ENCODE assay signal across 2 cellular contexts in genomic region chr16:78444-79145, GRCh38.
TF ChIP-seq lines count a peak whose summit lies in the region.

No MANE protein-coding gene starts in this region.

TF ChIP-seq in HEK293T, 16 proteins besides CTCF, POLR2A, EP300 and RAD21:
- TF ChIP-seq LEF1 (IDR thresholded peaks at IDR 0.05; ENCODE audit: borderline replicate concordance) (no peak), CTBP1 (IDR thresholded peaks at IDR 0.05; ENCODE audit: borderline replicate concordance) (no peak), ARNT (IDR thresholded peaks at IDR 0.05) (no peak), ELF4 (IDR thresholded peaks at IDR 0.05) (no peak), FOXM1 (IDR thresholded peaks at IDR 0.05; ENCODE audit: borderline replicate concordance) (no peak), FOXK2 (IDR thresholded peaks at IDR 0.05) (no peak), NFRKB (IDR thresholded peaks at IDR 0.05) (no peak), SUZ12 (IDR thresholded peaks at IDR 0.05) (no peak), L3MBTL2 (conservative IDR thresholded peaks at IDR 0.05) (no peak), SP1 (IDR thresholded peaks at IDR 0.05) (no peak), TARDBP (IDR thresholded peaks at IDR 0.05) (no peak), HDGF (IDR thresholded peaks at IDR 0.05; ENCODE audit: borderline replicate concordance) (no peak), ZNF384 (IDR thresholded peaks at IDR 0.05) (no peak)
- TF ChIP-seq, protein P1, sequence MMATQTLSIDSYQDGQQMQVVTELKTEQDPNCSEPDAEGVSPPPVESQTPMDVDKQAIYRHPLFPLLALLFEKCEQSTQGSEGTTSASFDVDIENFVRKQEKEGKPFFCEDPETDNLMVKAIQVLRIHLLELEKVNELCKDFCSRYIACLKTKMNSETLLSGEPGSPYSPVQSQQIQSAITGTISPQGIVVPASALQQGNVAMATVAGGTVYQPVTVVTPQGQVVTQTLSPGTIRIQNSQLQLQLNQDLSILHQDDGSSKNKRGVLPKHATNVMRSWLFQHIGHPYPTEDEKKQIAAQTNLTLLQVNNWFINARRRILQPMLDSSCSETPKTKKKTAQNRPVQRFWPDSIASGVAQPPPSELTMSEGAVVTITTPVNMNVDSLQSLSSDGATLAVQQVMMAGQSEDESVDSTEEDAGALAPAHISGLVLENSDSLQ (IDR thresholded peaks at IDR 0.05): no peak

TF ChIP-seq in H1, 55 proteins besides CTCF, POLR2A, EP300 and RAD21:
- TF ChIP-seq BACH1 (IDR thresholded peaks at IDR 0.05; ENCODE audit: low read length): peak; percentile 23; the same call in 1 of the 2 replicates
- TF ChIP-seq USF2 (IDR thresholded peaks at IDR 0.05; ENCODE audit: low read length): no peak
- TF ChIP-seq KDM4A (IDR thresholded peaks at IDR 0.05; ENCODE audit: low read depth, low read length, severe bottlenecking): peak; percentile 32
